ENCODE assay signal across 8 cellular contexts in the genomic region with DNA sequence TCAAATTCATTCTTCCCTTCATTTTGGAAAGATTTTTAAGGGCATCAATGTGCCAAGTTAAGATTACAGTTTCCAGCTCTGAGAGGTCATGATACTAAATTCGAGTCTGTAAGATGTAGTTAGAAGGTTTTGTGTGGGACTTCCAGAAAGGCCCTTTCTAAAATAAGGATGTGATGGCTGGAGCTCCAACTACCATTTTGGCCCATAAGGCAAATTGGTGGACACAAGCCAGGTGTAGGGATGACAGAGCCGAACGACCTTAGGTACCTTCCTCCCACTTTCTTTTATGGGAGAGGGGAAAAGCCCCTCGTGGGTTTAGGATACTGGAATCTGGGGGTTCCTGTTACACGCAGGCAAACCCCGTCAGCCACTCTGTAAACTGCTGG. TPM values are rescaled to one million over a fixed set of nuclear protein-coding genes. Genes with fewer than 3 reads are reported as not detected.
DNase-seq lines count a peak whose midpoint lies in the region; ATAC-seq and TF ChIP-seq lines count a peak whose summit lies in the region.

No MANE protein-coding gene starts in this region.

- BruUV-seq in MCF 10A (replicated peaks; lab: Mats Ljungman, UMichigan) = TSS peak; percentile 81

- ATAC-seq in HG03175 (IDR thresholded peaks at IDR 0.05; ENCODE audit: unreplicated experiment) (peak; percentile 14), HG03378 (IDR thresholded peaks at IDR 0.05; ENCODE audit: unreplicated experiment) (no peak)

- H3K27me3 Mint-ChIP-seq in MCF 10A (ENCODE audit: insufficient read depth, unreplicated experiment) = no peaks in the 10 kb centered on the region

- H3K27ac ChIP-seq in ACC112 (ENCODE audit: low read depth, low read length) (peak overlapping the region; percentile 33; the same call in 1 of the 2 replicates), mucosa of rectum (ENCODE audit: low read depth in 2 of 2, low read length in 2 of 2) (peak overlapping the region; percentile 72 to 77)

- H3K36me3 Mint-ChIP-seq in MCF 10A (ENCODE audit: insufficient read depth, unreplicated experiment) = no peaks in the 10 kb centered on the region

- H3K4me1 Mint-ChIP-seq in MCF 10A (ENCODE audit: insufficient read depth, unreplicated experiment) = peaks cover 10% of the 10 kb centered on the region

- peaks cover 4% of the 10 kb centered on the region for H3K9me3 Mint-ChIP-seq in MCF 10A (ENCODE audit: unreplicated experiment)

- DNase-seq in MCF 10A (ENCODE audit: unreplicated experiment) = no peak
- no peak for DNase-seq in SIG-M5 treated with dmso at 0.1 percent for 504 hours (lab: John Stamatoyannopoulos, UW; ENCODE audit: unreplicated experiment)
- DNase-seq in KBM-7 = no peak
- no peak for DNase-seq in NCI-H345 (lab: John Stamatoyannopoulos, UW)

- H3K36me3 ChIP-seq in ACC112 (ENCODE audit: insufficient read depth, low read length) (no peaks in the 10 kb centered on the region; the same call in 1 of the 2 replicates), mucosa of rectum (ENCODE audit: control insufficient read depth in 2 of 2, insufficient read depth in 2 of 2, low read length in 2 of 2) (no peaks in the 10 kb centered on the region)

- TF ChIP-seq CTCF in MCF 10A (IDR thresholded peaks at IDR 0.05; ENCODE audit: unreplicated experiment) = no peak

- H3K9ac ChIP-seq in mucosa of rectum (ENCODE audit: low read depth in 1 of 2, low read length in 2 of 2) = peak overlapping the region; percentile 81 to 93

- H2AFZ ChIP-seq in ACC112 (ENCODE audit: low read length, unreplicated experiment) = peak overlapping the region; percentile 96

- POLR2A ChIA-PET in MCF 10A (lab: Yijun Ruan, JAX) = interaction anchor here (0.6 to 1.9 kb wide), 9 partner anchors 11 to 184 kb away, joined by 3 to 8 read pairs (median 4); no protein-coding TSS in a partner anchor

- in situ Hi-C loops in KBM-7 (cut with MboI; ENCODE audit: low pct_unique_long_range_greater_than_20kb, low sequenced_read_pairs) = no loop called here

- peak overlapping the region; percentile 96 for H3K4me3 ChIP-seq in ACC112 (ENCODE audit: low read depth, low read length)
- H3K4me3 ChIP-seq in mucosa of rectum (ENCODE audit: low read length in 2 of 2) = peak overlapping the region; percentile 91 to 100

- peaks cover 43% of the 10 kb centered on the region for H3K79me2 ChIP-seq in ACC112 (ENCODE audit: control insufficient read depth, insufficient read depth, low read length, unreplicated experiment)

- peak overlapping the region; percentile 87 for H3K27ac Mint-ChIP-seq in MCF 10A (ENCODE audit: low read depth, unreplicated experiment)

- no peaks in the 10 kb centered on the region for H3K27me3 ChIP-seq in ACC112 (ENCODE audit: insufficient read depth, low read length)
- H3K27me3 ChIP-seq in mucosa of rectum (ENCODE audit: control insufficient read depth in 2 of 2, insufficient read depth in 2 of 2, low read length in 2 of 2) = no peaks in the 10 kb centered on the region

- H3K4me1 ChIP-seq in ACC112 (ENCODE audit: control insufficient read depth, insufficient read depth, low read length, unreplicated experiment) = peaks cover 13% of the 10 kb centered on the region
- H3K4me1 ChIP-seq in mucosa of rectum (ENCODE audit: control insufficient read depth in 2 of 2, insufficient read depth in 2 of 2, low read length in 2 of 2) = peaks cover 3 to 13% of the 10 kb centered on the region in 2 donors

- intact Hi-C loops in MCF 10A (cut with micrococcal nuclease) = no loop called here

- H3K9me3 ChIP-seq in mucosa of rectum (ENCODE audit: control insufficient read depth in 2 of 2, low read length in 2 of 2) = no peaks in the 10 kb centered on the region

- peak overlapping the region; percentile 87 for H3K4me3 Mint-ChIP-seq in MCF 10A (ENCODE audit: unreplicated experiment)

- CTCF ChIA-PET in MCF 10A (lab: Yijun Ruan, JAX) = interaction anchor here (0.6 to 4.3 kb wide), 3 partner anchors 11 to 141 kb away, joined by 4 to 42 read pairs (median 5); no protein-coding TSS in a partner anchor

RNA-seq across cellular contexts. Expression of gene PTPDC1, which starts 54.3 kb away (rescaled TPM):
- 42.2 and 49.9 TPM in 2 replicates for total RNA-seq in MCF 10A (2022)
